Comparison of ENCODE assay signal across 23 cellular contexts in the genomic region with DNA sequence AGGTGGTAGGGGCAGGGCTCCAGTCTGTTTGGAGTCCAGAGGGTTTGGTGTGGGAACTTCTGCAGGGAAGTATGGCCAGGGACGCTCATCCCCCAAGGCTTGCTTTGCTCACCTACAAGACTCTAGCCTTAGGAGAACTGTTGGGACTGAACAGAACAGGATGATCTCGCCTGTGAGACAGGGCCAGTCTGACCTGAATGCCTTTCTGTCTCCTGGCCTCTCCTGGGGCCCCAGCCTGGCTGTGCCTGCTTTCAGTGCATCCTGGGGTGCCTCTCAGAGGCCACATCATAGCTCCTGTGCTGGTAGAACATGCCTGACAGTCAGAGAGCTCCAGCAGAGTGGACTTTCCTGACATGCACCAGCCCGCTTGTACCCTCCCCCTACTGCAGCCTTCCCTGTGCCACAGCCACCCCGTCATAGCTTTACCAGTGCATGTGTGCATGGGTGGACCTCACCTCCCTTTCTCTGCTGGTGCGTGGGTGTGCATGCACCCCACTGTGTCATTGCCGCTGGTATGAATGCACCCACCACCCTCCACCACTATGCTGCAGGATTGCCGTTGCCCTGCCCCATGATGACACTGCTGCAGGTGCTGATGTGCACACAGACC.
DNase-seq lines count a peak whose midpoint lies in the region; ATAC-seq, FAIRE-seq and TF ChIP-seq lines count a peak whose summit lies in the region.
"Had no signal": no experiment of that assay in that cellular context is flagged by ENCODE, and none has a peak within 500 bp of the region (broad histone marks: within the 10 kb centered on the region; RNA-seq: fewer than 3 reads in every experiment).

No MANE protein-coding gene starts in this region.

- no peak for TF ChIP-seq CTCF in IMR-90 (conservative IDR thresholded peaks at IDR 0.05; ENCODE audit: low read depth, low read length)
- TF ChIP-seq CTCF in bronchial epithelial cell (IDR thresholded peaks at IDR 0.05; ENCODE audit: insufficient read depth, low read length, severe bottlenecking) = no peak
- no peak for TF ChIP-seq CTCF in foreskin keratinocyte (conservative IDR thresholded peaks at IDR 0.05)

- H3K79me1 ChIP-seq in IMR-90 (ENCODE audit: low read depth in 1 of 2, low read length in 2 of 2) = no peaks in the 10 kb centered on the region

- peaks cover 4% of the 10 kb centered on the region; the same call in 1 of the 2 replicates for H3K9me3 ChIP-seq in IMR-90 (ENCODE audit: control insufficient read depth, insufficient read depth, low read length)

- dilution Hi-C loops in IMR-90 (cut with HindIII; ENCODE audit: low sequenced_read_pairs, unreplicated experiment) = no loop called here

- H4K8ac ChIP-seq in IMR-90 (ENCODE audit: low read depth in 2 of 2, low read length in 2 of 2) = no peak overlapping the region

- H3K4me1 ChIP-seq in IMR-90 (ENCODE audit: control insufficient read depth, insufficient read depth, low read length) (no peaks in the 10 kb centered on the region; the same call in 1 of the 2 replicates), foreskin keratinocyte (no peaks in the 10 kb centered on the region)

- no peak overlapping the region for H3K4me3 Mint-ChIP-seq in stimulated activated effector memory CD8-positive, alpha-beta T cell treated with anti-CD3 and anti-CD28 coated beads, Interleukin-12 subunit alpha, Interleukin-12 subunit beta, amount 100 ng/mL, for 72 hours
- H3K4me3 Mint-ChIP-seq: B cell; CD8-positive, alpha-beta T cell had no signal

- no TSS peak for BruUV-seq in IMR-90 (replicated peaks; lab: Mats Ljungman, UMichigan)

- no peak overlapping the region for H4K5ac ChIP-seq in IMR-90 (ENCODE audit: low read depth, low read length)

- H3K9me3 Mint-ChIP-seq in stimulated activated effector memory CD8-positive, alpha-beta T cell treated with anti-CD3 and anti-CD28 coated beads, Interleukin-12 subunit alpha, Interleukin-12 subunit beta, amount 100 ng/mL, for 72 hours = peaks cover 8% of the 10 kb centered on the region
- H3K9me3 Mint-ChIP-seq: CD8-positive, alpha-beta T cell had no signal

- in situ Hi-C loops in IMR-90 (cut with MboI; ENCODE audit: low sequenced_read_pairs) = no loop called here

- H3K27ac Mint-ChIP-seq in stimulated activated effector memory CD8-positive, alpha-beta T cell treated with anti-CD3 and anti-CD28 coated beads, Interleukin-12 subunit alpha, Interleukin-12 subunit beta, amount 100 ng/mL, for 72 hours = no peak overlapping the region
- H3K27ac Mint-ChIP-seq: B cell; CD8-positive, alpha-beta T cell had no signal

- H3K23ac ChIP-seq in IMR-90 (ENCODE audit: low read depth, low read length) = no peak overlapping the region

- no peak overlapping the region for H3K4ac ChIP-seq in IMR-90 (ENCODE audit: low read depth, low read length)

- no peak for TF ChIP-seq RAD21 in IMR-90 (IDR thresholded peaks at IDR 0.05; ENCODE audit: low read length)

- no peak overlapping the region for H3K56ac ChIP-seq in IMR-90 (ENCODE audit: extremely low read depth, insufficient read depth, low read length)

- H3K36me3 ChIP-seq in IMR-90 (ENCODE audit: control insufficient read depth, insufficient read depth, low read length) (no peaks in the 10 kb centered on the region), bronchial epithelial cell (ENCODE audit: control insufficient read depth, insufficient read depth, low read length) (no peaks in the 10 kb centered on the region)

- DNase-seq in IMR-90 (no peak), bronchial epithelial cell (ENCODE audit: low read depth) (peak; percentile 37), foreskin keratinocyte (no peak), NCI-H82 (lab: John Stamatoyannopoulos, UW) (no peak)
- DNase-seq in stimulated activated effector memory CD8-positive, alpha-beta T cell treated with anti-CD3 and anti-CD28 coated beads, Interleukin-12 subunit alpha, Interleukin-12 subunit beta, amount 100 ng/mL, for 72 hours (ENCODE audit: low spot score in 2 of 2) = no peak
- DNase-seq in activated CD4-positive, alpha-beta T cell treated with anti-CD3 and anti-CD28 coated beads for 1 hour = no peak
- DNase-seq: CD8-positive, alpha-beta T cell; DMS 273 treated with DMSO at 0.1 percent for 48 hours; DMS79 treated with DMSO at 0.1 percent for 48 hours; GF-D8; KBM-7; MM.1S; NCI-H2029; NCI-H446; NCI-H524 treated with DMSO at 0.1 percent for 48 hours; NCI-H774; RPMI8226; SHP77 had no signal

- intact Hi-C loops in IMR-90 (cut with micrococcal nuclease) = no loop called here

- FAIRE-seq in bronchial epithelial cell (lab: Jason Lieb, UNC) = peak; percentile 83
- FAIRE-seq: GM12891 had no signal

- no peak overlapping the region for H2BK5ac ChIP-seq in IMR-90 (ENCODE audit: low read depth, low read length, poor library complexity, severe bottlenecking)

- H3K27me3 ChIP-seq in IMR-90 (ENCODE audit: control insufficient read depth, insufficient read depth, low read length) = no peaks in the 10 kb centered on the region
- no peaks in the 10 kb centered on the region for H3K27me3 ChIP-seq in bronchial epithelial cell (ENCODE audit: control insufficient read depth, insufficient read depth, low read length)
- no peaks in the 10 kb centered on the region for H3K27me3 ChIP-seq in foreskin keratinocyte

- H3K27ac ChIP-seq in IMR-90 (ENCODE audit: insufficient read depth, low read length) (no peak overlapping the region), foreskin keratinocyte (no peak overlapping the region)
- H3K27ac ChIP-seq: C4-2B had no signal

- H3K9ac ChIP-seq in IMR-90 (ENCODE audit: low read depth, low read length) = no peak overlapping the region

- no peak for ATAC-seq in IMR-90 (ENCODE audit: low read depth)
- peak; percentile 11 for ATAC-seq in foreskin keratinocyte
- ATAC-seq in stimulated activated effector memory CD8-positive, alpha-beta T cell treated with anti-CD3 and anti-CD28 coated beads, Interleukin-12 subunit alpha, Interleukin-12 subunit beta, amount 100 ng/mL, for 72 hours = peak; percentile 37
- ATAC-seq in GM19397 (IDR thresholded peaks at IDR 0.05; ENCODE audit: unreplicated experiment) = no peak
- ATAC-seq: CD8-positive, alpha-beta T cell; HCT116 had no signal

- no peak overlapping the region for H3K4me3 ChIP-seq in IMR-90 (ENCODE audit: insufficient read depth, low read depth, low read length)
- no peak overlapping the region for H3K4me3 ChIP-seq in bronchial epithelial cell (ENCODE audit: low read depth, low read length)

- no peaks in the 10 kb centered on the region for H4K20me1 ChIP-seq in IMR-90 (ENCODE audit: insufficient read depth, low read length)

- 94% methylated on average over 5 of the region's 7 CpGs; no CpG with 5 or more reads in 1 of the 2 experiments for WGBS in IMR-90 (ENCODE audit: extremely low coverage in 2 of 2, insufficient read length in 1 of 2), 2 experiments

- 0 out of 2 replicates have a peak overlapping the region, but pooled peaks have one; percentile 42 for H2BK20ac ChIP-seq in IMR-90 (ENCODE audit: low read depth, low read length)

- peaks cover 4% of the 10 kb centered on the region; the same call in 1 of the 2 replicates for H3K9me1 ChIP-seq in IMR-90 (ENCODE audit: insufficient read depth, low read length)

- H4K91ac ChIP-seq in IMR-90 (ENCODE audit: insufficient read depth, low read depth, low read length) = no peak overlapping the region

- H3K36me3 Mint-ChIP-seq in stimulated activated effector memory CD8-positive, alpha-beta T cell treated with anti-CD3 and anti-CD28 coated beads, Interleukin-12 subunit alpha, Interleukin-12 subunit beta, amount 100 ng/mL, for 72 hours = no peaks in the 10 kb centered on the region
- H3K36me3 Mint-ChIP-seq: CD8-positive, alpha-beta T cell had no signal

- no peak overlapping the region for H2AK9ac ChIP-seq in IMR-90 (replicated peaks; ENCODE audit: low read depth, low read length, poor library complexity)

- H2BK15ac ChIP-seq in IMR-90 (ENCODE audit: low read depth, low read length) = no peak overlapping the region

- H2BK120ac ChIP-seq in IMR-90 (ENCODE audit: low read depth, low read length) = no peak overlapping the region

- POLR2A ChIA-PET in IMR-90 (lab: Charles Lee; ENCODE audit: unreplicated experiment) = no interaction called here

- no peak overlapping the region for H3K14ac ChIP-seq in IMR-90 (replicated peaks; ENCODE audit: low read depth, low read length)

- CTCF ChIA-PET in IMR-90 (lab: Yijun Ruan, JAX) = interaction anchor here (0.6 kb wide), 1 partner anchor 144 kb away, joined by 3 read pairs; no protein-coding TSS in a partner anchor

- no peak for TF ChIP-seq POLR2A in IMR-90 (IDR thresholded peaks at IDR 0.05; ENCODE audit: low read depth, low read length)

- H2AK5ac ChIP-seq in IMR-90 (ENCODE audit: low read depth, low read length) = peak overlapping the region; percentile 39

- no peaks in the 10 kb centered on the region for H3K4me1 Mint-ChIP-seq in stimulated activated effector memory CD8-positive, alpha-beta T cell treated with anti-CD3 and anti-CD28 coated beads, Interleukin-12 subunit alpha, Interleukin-12 subunit beta, amount 100 ng/mL, for 72 hours
- H3K4me1 Mint-ChIP-seq: B cell had no signal

- H3K18ac ChIP-seq in IMR-90 (ENCODE audit: low read depth, low read length) = no peak overlapping the region

- peak overlapping the region; percentile 26 for H2AFZ ChIP-seq in IMR-90 (replicated peaks; ENCODE audit: low read length, poor library complexity)

- no peak overlapping the region for H3K4me2 ChIP-seq in IMR-90 (ENCODE audit: low read depth, low read length)

TF ChIP-seq in IMR-90, 13 proteins besides CTCF, POLR2A, EP300 and RAD21 (continues in another document):
- TF ChIP-seq CHD1 (IDR thresholded peaks at IDR 0.05; ENCODE audit: low read depth, low read length) (no peak), MAZ (IDR thresholded peaks at IDR 0.05; ENCODE audit: borderline replicate concordance, low read depth, low read length) (no peak), RCOR1 (IDR thresholded peaks at IDR 0.05; ENCODE audit: insufficient replicate concordance, low read length) (no peak), MXI1 (IDR thresholded peaks at IDR 0.05; ENCODE audit: borderline replicate concordance, low read depth, low read length) (no peak), ELK1 (IDR thresholded peaks at IDR 0.05; ENCODE audit: borderline replicate concordance, low read depth, low read length) (no peak), SMC3 (IDR thresholded peaks at IDR 0.05; ENCODE audit: low read depth, low read length) (no peak), CEBPB (IDR thresholded peaks at IDR 0.05; ENCODE audit: low read depth, low read length) (no peak)

Comparison
In these comparisons a context has a peak if more than half of its experiments do, and no peak if none do; other contexts are left out.
1. ATAC-seq: peak in foreskin keratinocyte (single experiment) and stimulated activated effector memory CD8-positive, alpha-beta T cell treated with anti-CD3 and anti-CD28 coated beads, Interleukin-12 subunit alpha, Interleukin-12 subunit beta, amount 100 ng/mL, for 72 hours (single experiment); none in IMR-90 (single experiment) and GM19397 (single experiment).